In genomic region chr13:41250993-41251392, GRCh38 we compare ENCODE assay signal across 34 cellular contexts.
"Had no signal": no experiment of that assay in that cellular context is flagged by ENCODE, and none has a peak within 500 bp of the region (broad histone marks: within the 10 kb centered on the region; RNA-seq: fewer than 3 reads in every experiment).

No MANE protein-coding gene starts in this region.

- H3K4me1 ChIP-seq: ascending aorta had no signal

- DNase-seq: activated B cell treated with CpG ODN at 0.5 μM for 24 hours; activated CD4-positive, alpha-beta memory T cell treated with anti-CD3 and anti-CD28 coated beads for 36 hours; activated CD4-positive, alpha-beta T cell treated with anti-CD3 and anti-CD28 coated beads for 4 hours; activated CD4-positive, alpha-beta T cell treated with anti-CD3 and anti-CD28 coated beads, Interleukin-2, amount 50 U/mL, for 1 hour; activated CD4-positive, alpha-beta T cell treated with anti-CD3 and anti-CD28 coated beads, Interleukin-2, amount 50 U/mL, for 4 hours; activated CD4-positive, CD25-positive, alpha-beta regulatory T cell treated with anti-CD3 and anti-CD28 coated beads, Interleukin-2, amount 50 U/mL, for 72 hours; activated CD8-positive, alpha-beta memory T cell treated with anti-CD3 and anti-CD28 coated beads, Interleukin-2, amount 50 U/mL, for 4 hours; activated CD8-positive, alpha-beta T cell treated with anti-CD3 and anti-CD28 coated beads for 36 hours; activated effector memory CD4-positive, alpha-beta T cell treated with anti-CD3 and anti-CD28 coated beads, Interleukin-2, amount 50 U/mL, for 16 hours; activated gamma-delta T cell treated with Interleukin-2 at 50 U/mL for 16 hours; activated naive CD4-positive, alpha-beta T cell treated with anti-CD3 and anti-CD28 coated beads, Interleukin-2, amount 10 ng/mL, durations not matched to agents 7 days and 5 days; activated naive CD4-positive, alpha-beta T cell treated with Interleukin-2 at 50 U/mL for 16 hours; activated naive CD8-positive, alpha-beta T cell treated with anti-CD3 and anti-CD28 coated beads, Interleukin-2, amount 10 ng/mL, durations not matched to agents 7 days and 5 days; activated naive CD8-positive, alpha-beta T cell treated with anti-CD3 and anti-CD28 coated beads, Interleukin-2, amount 50 U/mL, for 24 hours; activated T-cell treated with anti-CD3 and anti-CD28 coated beads for 4 hours; activated T-cell treated with anti-CD3 and anti-CD28 coated beads, Interleukin-2, amount 50 U/mL, for 1 hour; activated T-cell treated with anti-CD3 and anti-CD28 coated beads, Interleukin-2, amount 50 U/mL, for 4 hours; activated T-cell treated with anti-CD3 and anti-CD28 coated beads, Interleukin-2, amount 50 U/mL, for 72 hours; amygdala; anterior cingulate cortex; central memory CD4-positive, alpha-beta T cell; T-helper 1 cell; T-helper 2 cell; T-helper 9 cell had no signal

- H3K4me1 Mint-ChIP-seq: activated B cell treated with CpG ODN at 0.5 μM for 24 hours; activated T-helper 17 cell treated with anti-CD3 and anti-CD28 coated beads, Interleukin-2, amount 50 U/mL, for 72 hours had no signal

- H3K4me3 Mint-ChIP-seq: activated B cell treated with CpG ODN at 0.5 μM for 24 hours; activated CD4-positive, alpha-beta memory T cell treated with anti-CD3 and anti-CD28 coated beads for 36 hours; activated CD4-positive, alpha-beta T cell treated with anti-CD3 and anti-CD28 coated beads, Interleukin-2, amount 10 ng/mL, durations not matched to agents 24 days and 14 days; activated CD8-positive, alpha-beta T cell treated with anti-CD3 and anti-CD28 coated beads for 36 hours; activated naive CD4-positive, alpha-beta T cell treated with anti-CD3 and anti-CD28 coated beads, Interleukin-2, amount 10 ng/mL, durations not matched to agents 7 days and 5 days; activated naive CD4-positive, alpha-beta T cell treated with anti-CD3 and anti-CD28 coated beads, Interleukin-2, amount 50 U/mL, for 24 hours; activated naive CD8-positive, alpha-beta T cell; activated naive CD8-positive, alpha-beta T cell treated with anti-CD3 and anti-CD28 coated beads, Interleukin-2, amount 10 ng/mL, durations not matched to agents 7 days and 5 days; activated naive CD8-positive, alpha-beta T cell treated with anti-CD3 and anti-CD28 coated beads, Interleukin-2, amount 50 U/mL, for 24 hours; activated T-cell treated with anti-CD3 and anti-CD28 coated beads, Interleukin-2, amount 50 U/mL, for 4 hours; activated T-cell treated with anti-CD3 and anti-CD28 coated beads, Interleukin-2, amount 50 U/mL, for 72 hours; activated T-helper 1 cell treated with anti-CD3 and anti-CD28 coated beads, Interleukin-12 subunit alpha, Interleukin-12 subunit beta, Interleukin-2, Interleukin-4 antibody, amounts not matched to agents 30 ng/mL and 10 ng/mL and 1 ng/mL, durations not matched to agents 14 hours and 24 hours and 36 hours; activated T-helper 17 cell treated with anti-CD3 and anti-CD28 coated beads, Interleukin-2, amount 50 U/mL, for 72 hours; brain; T-helper 1 cell treated with Interleukin-12 subunit alpha and Interleukin-12 subunit beta and Interleukin-4 antibody, amounts not matched to agents 30 μg/mL and 1 μg/mL, for 36 hours; T-helper 2 cell treated with Interferon-gamma antibody and Interleukin-4, amounts not matched to agents 5 μg/mL and 100 μg/mL, for 36 hours had no signal

- H3K9me3 ChIP-seq: ascending aorta had no signal

- H3K4me3 ChIP-seq: ascending aorta had no signal

- H3K27me3 Mint-ChIP-seq: activated B cell treated with CpG ODN at 0.5 μM for 24 hours; activated CD4-positive, alpha-beta memory T cell treated with anti-CD3 and anti-CD28 coated beads for 36 hours; activated CD4-positive, alpha-beta T cell treated with anti-CD3 and anti-CD28 coated beads, Interleukin-2, amount 10 ng/mL, durations not matched to agents 24 days and 14 days; activated CD8-positive, alpha-beta T cell treated with anti-CD3 and anti-CD28 coated beads for 36 hours; activated naive CD4-positive, alpha-beta T cell treated with anti-CD3 and anti-CD28 coated beads, Interleukin-2, amount 10 ng/mL, durations not matched to agents 7 days and 5 days; activated naive CD4-positive, alpha-beta T cell treated with anti-CD3 and anti-CD28 coated beads, Interleukin-2, amount 50 U/mL, for 24 hours; activated naive CD8-positive, alpha-beta T cell; activated naive CD8-positive, alpha-beta T cell treated with anti-CD3 and anti-CD28 coated beads, Interleukin-2, amount 10 ng/mL, durations not matched to agents 7 days and 5 days; activated naive CD8-positive, alpha-beta T cell treated with anti-CD3 and anti-CD28 coated beads, Interleukin-2, amount 50 U/mL, for 24 hours; activated T-helper 17 cell treated with anti-CD3 and anti-CD28 coated beads, Interleukin-2, amount 50 U/mL, for 72 hours; brain had no signal

- H3K27ac ChIP-seq: ascending aorta, VCaP had no signal

- H3K27me3 ChIP-seq: ascending aorta had no signal

- H3K9me3 Mint-ChIP-seq: activated B cell treated with CpG ODN at 0.5 μM for 24 hours; activated CD4-positive, alpha-beta memory T cell treated with anti-CD3 and anti-CD28 coated beads for 36 hours; activated CD4-positive, alpha-beta T cell treated with anti-CD3 and anti-CD28 coated beads, Interleukin-2, amount 10 ng/mL, durations not matched to agents 24 days and 14 days; activated CD8-positive, alpha-beta T cell treated with anti-CD3 and anti-CD28 coated beads for 36 hours; activated naive CD4-positive, alpha-beta T cell treated with anti-CD3 and anti-CD28 coated beads, Interleukin-2, amount 10 ng/mL, durations not matched to agents 7 days and 5 days; activated naive CD4-positive, alpha-beta T cell treated with anti-CD3 and anti-CD28 coated beads, Interleukin-2, amount 50 U/mL, for 24 hours; activated naive CD8-positive, alpha-beta T cell treated with anti-CD3 and anti-CD28 coated beads, Interleukin-2, amount 10 ng/mL, durations not matched to agents 7 days and 5 days; activated T-cell treated with anti-CD3 and anti-CD28 coated beads, Interleukin-2, amount 50 U/mL, for 4 hours; activated T-cell treated with anti-CD3 and anti-CD28 coated beads, Interleukin-2, amount 50 U/mL, for 72 hours; activated T-helper 1 cell treated with anti-CD3 and anti-CD28 coated beads, Interleukin-12 subunit alpha, Interleukin-12 subunit beta, Interleukin-2, Interleukin-4 antibody, amounts not matched to agents 30 ng/mL and 10 ng/mL and 1 ng/mL, durations not matched to agents 14 hours and 24 hours and 36 hours; activated T-helper 17 cell treated with anti-CD3 and anti-CD28 coated beads, Interleukin-2, amount 50 U/mL, for 72 hours; brain; T-helper 1 cell treated with Interleukin-12 subunit alpha and Interleukin-12 subunit beta and Interleukin-4 antibody, amounts not matched to agents 30 μg/mL and 1 μg/mL, for 36 hours; T-helper 2 cell treated with Interferon-gamma antibody and Interleukin-4, amounts not matched to agents 5 μg/mL and 100 μg/mL, for 36 hours had no signal

- H3K27ac Mint-ChIP-seq: activated B cell treated with CpG ODN at 0.5 μM for 24 hours; activated CD4-positive, alpha-beta memory T cell treated with anti-CD3 and anti-CD28 coated beads for 36 hours; activated CD4-positive, alpha-beta T cell treated with anti-CD3 and anti-CD28 coated beads, Interleukin-2, amount 10 ng/mL, durations not matched to agents 24 days and 14 days; activated CD8-positive, alpha-beta T cell treated with anti-CD3 and anti-CD28 coated beads for 36 hours; activated naive CD4-positive, alpha-beta T cell treated with anti-CD3 and anti-CD28 coated beads, Interleukin-2, amount 10 ng/mL, durations not matched to agents 7 days and 5 days; activated naive CD8-positive, alpha-beta T cell; activated naive CD8-positive, alpha-beta T cell treated with anti-CD3 and anti-CD28 coated beads, Interleukin-2, amount 10 ng/mL, durations not matched to agents 7 days and 5 days; activated naive CD8-positive, alpha-beta T cell treated with anti-CD3 and anti-CD28 coated beads, Interleukin-2, amount 50 U/mL, for 24 hours; activated T-cell treated with anti-CD3 and anti-CD28 coated beads, Interleukin-2, amount 50 U/mL, for 72 hours; activated T-helper 1 cell treated with anti-CD3 and anti-CD28 coated beads, Interleukin-12 subunit alpha, Interleukin-12 subunit beta, Interleukin-2, Interleukin-4 antibody, amounts not matched to agents 30 ng/mL and 10 ng/mL and 1 ng/mL, durations not matched to agents 14 hours and 24 hours and 36 hours; activated T-helper 17 cell treated with anti-CD3 and anti-CD28 coated beads, Interleukin-2, amount 50 U/mL, for 72 hours; brain; T-helper 1 cell treated with Interleukin-12 subunit alpha and Interleukin-12 subunit beta and Interleukin-4 antibody, amounts not matched to agents 30 μg/mL and 1 μg/mL, for 36 hours; T-helper 2 cell treated with Interferon-gamma antibody and Interleukin-4, amounts not matched to agents 5 μg/mL and 100 μg/mL, for 36 hours had no signal
